Comparison of ENCODE assay signal across 18 cellular contexts in genomic region chr19:18735324-18735723, GRCh38. TPM values are rescaled to one million over a fixed set of nuclear protein-coding genes. Genes with fewer than 3 reads are reported as not detected.
DNase-seq lines count a peak whose midpoint lies in the region; ATAC-seq, FAIRE-seq and TF ChIP-seq lines count a peak whose summit lies in the region.
"Had no signal": no experiment of that assay in that cellular context is flagged by ENCODE, and none has a peak within 500 bp of the region (broad histone marks: within the 10 kb centered on the region; RNA-seq: fewer than 3 reads in every experiment).

No MANE protein-coding gene starts in this region.

- no peak overlapping the region for H2BK120ac ChIP-seq in H1 (replicated peaks; ENCODE audit: low read depth, low read length)

- CTCF ChIA-PET in H1 (lab: Charles Lee; ENCODE audit: partially characterized antibody): interaction anchor here (1.1 kb wide), 1 partner anchor 113 kb away, joined by 3 read pairs; no protein-coding TSS in a partner anchor
- CTCF ChIA-PET in activated CD8-positive, alpha-beta T cell treated with anti-CD3 and anti-CD28 coated beads for 36 hours (lab: Charles Lee): interaction anchor here (1.4 to 1.9 kb wide), 2 partner anchors 112 to 131 kb away, joined by 3 to 6 read pairs; no protein-coding TSS in a partner anchor

- H3K4me3 Mint-ChIP-seq in activated CD8-positive, alpha-beta T cell treated with anti-CD3 and anti-CD28 coated beads for 36 hours: no peak overlapping the region

- peaks cover 1% of the 10 kb centered on the region; the same call in 1 of the 2 replicates for H3K79me1 ChIP-seq in H1 (ENCODE audit: low read depth, low read length)

- TF ChIP-seq CTCF in BE2C (IDR thresholded peaks at IDR 0.05; ENCODE audit: low read depth, low read length) (no peak), H1 (IDR thresholded peaks at IDR 0.05; ENCODE audit: control extremely low read depth in 1 of 3, insufficient read depth in 1 of 3, low read depth in 1 of 3, low read length in 3 of 3) (no peak)
- no peak for TF ChIP-seq CTCF in activated CD8-positive, alpha-beta T cell treated with anti-CD3 and anti-CD28 coated beads for 36 hours (IDR thresholded peaks at IDR 0.05)

- 0 out of 2 replicates have a peak overlapping the region, but pooled peaks have one; percentile 24 for H2AK5ac ChIP-seq in H1 (ENCODE audit: low read depth, low read length)

- H3K4ac ChIP-seq in H1 (replicated peaks; ENCODE audit: insufficient read length, low read depth, low read length): no peak overlapping the region

- no peak overlapping the region for H2BK12ac ChIP-seq in H1 (ENCODE audit: low read depth, low read length)

- no peak overlapping the region for H2BK20ac ChIP-seq in H1 (ENCODE audit: low read length)

- H3K14ac ChIP-seq in H1 (ENCODE audit: insufficient read length): no peak overlapping the region

- H4K91ac ChIP-seq in H1 (replicated peaks; ENCODE audit: insufficient read length, low read length): no peak overlapping the region

- no peak overlapping the region for H3K27ac Mint-ChIP-seq in activated CD8-positive, alpha-beta T cell treated with anti-CD3 and anti-CD28 coated beads for 36 hours

- 98% methylated on average over 11 of the region's 14 CpGs; no CpG with 5 or more reads in 1 of the 2 experiments for WGBS in H1 (ENCODE audit: extremely low coverage in 1 of 2, insufficient coverage in 1 of 2, insufficient read length in 1 of 2, insufficient replicate concordance in 2 of 2, low coverage in 1 of 2, low lambda C conversion rate in 2 of 2, missing lambda C conversion rate in 1 of 2), 2 experiments

- no peak for FAIRE-seq in H1 (lab: Jason Lieb, UNC)

- no peak overlapping the region for H3K18ac ChIP-seq in H1 (ENCODE audit: extremely low read depth, low read length)

- no peak overlapping the region for H3K23ac ChIP-seq in H1 (ENCODE audit: insufficient read length)

- H3K4me2 ChIP-seq in H1 (ENCODE audit: insufficient read depth in 1 of 2, low read depth in 2 of 2, low read length in 2 of 2): no peak overlapping the region

- no peaks in the 10 kb centered on the region for H3K23me2 ChIP-seq in H1 (ENCODE audit: low read depth, low read length)

- TF ChIP-seq RAD21 in H1 (IDR thresholded peaks at IDR 0.05 in 1 of 2, conservative IDR thresholded peaks at IDR 0.05 in 1 of 2; ENCODE audit: low read depth in 2 of 2, low read length in 2 of 2): no peak

- ATAC-seq in GM21528 (IDR thresholded peaks at IDR 0.05; ENCODE audit: low FRiP score, unreplicated experiment): no peak
- ATAC-seq in activated CD8-positive, alpha-beta T cell treated with anti-CD3 and anti-CD28 coated beads for 36 hours: no peak
- ATAC-seq in HG02938 (IDR thresholded peaks at IDR 0.05; ENCODE audit: unreplicated experiment): no peak

- no peaks in the 10 kb centered on the region for H3K79me2 ChIP-seq in H1 (ENCODE audit: control insufficient read depth in 1 of 2, insufficient read depth in 2 of 2, low read length in 2 of 2)

- H3K4me1 ChIP-seq in BE2C (peaks cover 50% of the 10 kb centered on the region), H1 (replicated peaks in 1 of 4; ENCODE audit: control insufficient read depth in 3 of 4, insufficient read depth in 4 of 4, low read length in 3 of 4) (peaks cover 0 to 3% (median 0%) of the 10 kb centered on the region in 4 experiments; a peak in 1 of 7 replicates)

- H3K9me3 ChIP-seq in BE2C (no peaks in the 10 kb centered on the region), H1 (ENCODE audit: insufficient read depth in 2 of 2, low read depth in 1 of 2, low read length in 1 of 2) (no peaks in the 10 kb centered on the region)
- H3K9me3 ChIP-seq: SJSA1 had no signal

- no peak overlapping the region for H2BK5ac ChIP-seq in H1 (ENCODE audit: low read depth, low read length)

- H4K8ac ChIP-seq in H1 (ENCODE audit: extremely low read depth, insufficient read depth, low read length): no peak overlapping the region

- H3K27me3 Mint-ChIP-seq in activated CD8-positive, alpha-beta T cell treated with anti-CD3 and anti-CD28 coated beads for 36 hours: no peaks in the 10 kb centered on the region

- peaks cover 5% of the 10 kb centered on the region for H3K4me1 Mint-ChIP-seq in activated CD8-positive, alpha-beta T cell treated with anti-CD3 and anti-CD28 coated beads for 36 hours (ENCODE audit: low read depth)

- TF ChIP-seq POLR2A in H1 (IDR thresholded peaks at IDR 0.05; ENCODE audit: control extremely low read depth in 1 of 2, low read depth in 2 of 2, low read length in 2 of 2): no peak

- DNase-seq in BE2C (peak; percentile 98), COLO668 (lab: John Stamatoyannopoulos, UW; ENCODE audit: unreplicated experiment) (peak; percentile 75), NCI-H2171 treated with DMSO at 0.1 percent for 48 hours (lab: John Stamatoyannopoulos, UW) (peak; percentile 70), H1 (ENCODE audit: low read depth in 1 of 2, low spot score in 2 of 2) (no peak)
- DNase-seq in stimulated activated CD4-positive, alpha-beta T cell treated with anti-CD3 and anti-CD28 coated beads, Interleukin-4, amount 100 ng/mL, for 24 hours: no peak
- DNase-seq in activated CD8-positive, alpha-beta T cell treated with anti-CD3 and anti-CD28 coated beads for 36 hours: no peak
- DNase-seq: COR-L47, GOT3, Karpas-422, MM.1S, NCI-H146, OCI-M1 had no signal

- H3K9me3 Mint-ChIP-seq in activated CD8-positive, alpha-beta T cell treated with anti-CD3 and anti-CD28 coated beads for 36 hours: no peaks in the 10 kb centered on the region

- no peaks in the 10 kb centered on the region for H3K27me3 ChIP-seq in BE2C
- no peaks in the 10 kb centered on the region for H3K27me3 ChIP-seq in H1 (replicated peaks in 1 of 4; ENCODE audit: control insufficient read depth in 3 of 4, extremely low read depth in 1 of 4, insufficient read depth in 3 of 4, low read length in 3 of 4)
- H3K27me3 ChIP-seq: SJSA1 had no signal

- peaks cover 2 to 8% of the 10 kb centered on the region in 2 experiments for H4K20me1 ChIP-seq in H1 (replicated peaks in 1 of 2; ENCODE audit: control insufficient read depth in 1 of 2, insufficient read depth in 2 of 2, low read length in 2 of 2)

- TF ChIP-seq EP300 in H1 (IDR thresholded peaks at IDR 0.05; ENCODE audit: borderline replicate concordance in 1 of 2, low read depth in 2 of 2, low read length in 2 of 2): no peak

- H3K4me3 ChIP-seq in BE2C (ENCODE audit: low read depth, low read length) (no peak overlapping the region), H1 (ENCODE audit: extremely low read depth in 1 of 4, insufficient read depth in 2 of 4, low read depth in 3 of 4, low read length in 4 of 4) (no peak overlapping the region)
- H3K4me3 ChIP-seq: SJSA1 had no signal

- no peak overlapping the region for H3K56ac ChIP-seq in H1 (replicated peaks; ENCODE audit: insufficient read length, low read depth, low read length)

- intact Hi-C loops in activated CD8-positive, alpha-beta T cell treated with anti-CD3 and anti-CD28 coated beads for 36 hours (cut with micrococcal nuclease): no loop called here

- no peak overlapping the region for H2BK15ac ChIP-seq in H1 (ENCODE audit: low read length)

- H3K27ac ChIP-seq in H1 (ENCODE audit: low read depth, low read length): no peak overlapping the region
- H3K27ac ChIP-seq: RWPE1, SJSA1 had no signal

- no peaks in the 10 kb centered on the region for H3K36me3 Mint-ChIP-seq in activated CD8-positive, alpha-beta T cell treated with anti-CD3 and anti-CD28 coated beads for 36 hours (ENCODE audit: low read depth)

- POLR2A ChIA-PET in H1 (lab: Charles Lee; ENCODE audit: partially characterized antibody): interaction anchor here (0.6 kb wide), 1 partner anchor 39 kb away, joined by 3 read pairs; no protein-coding TSS in a partner anchor
- POLR2A ChIA-PET in activated CD8-positive, alpha-beta T cell treated with anti-CD3 and anti-CD28 coated beads for 36 hours (lab: Charles Lee): no interaction called here

- H3K36me3 ChIP-seq in BE2C (no peaks in the 10 kb centered on the region), H1 (ENCODE audit: control insufficient read depth in 2 of 4, insufficient read depth in 4 of 4, low read length in 3 of 4) (no peaks in the 10 kb centered on the region)
- H3K36me3 ChIP-seq: SJSA1 had no signal

- no peak overlapping the region for H3K9ac ChIP-seq in H1 (replicated peaks in 1 of 4; ENCODE audit: extremely low read depth in 1 of 4, low read depth in 3 of 4, low read length in 3 of 4)

- H2AFZ ChIP-seq in H1 (ENCODE audit: low read length): no peak overlapping the region

- H4K5ac ChIP-seq in H1 (ENCODE audit: insufficient read length, low read depth, low read length): no peak overlapping the region

TF ChIP-seq in H1, 55 proteins besides CTCF, POLR2A, EP300 and RAD21 (continues in another document):
- TF ChIP-seq POLR2AphosphoS5 (IDR thresholded peaks at IDR 0.05; ENCODE audit: low read depth, low read length) (no peak), SP2 (IDR thresholded peaks at IDR 0.05; ENCODE audit: low read length) (no peak), CHD1 (IDR thresholded peaks at IDR 0.05; ENCODE audit: low read depth, low read length) (no peak)

RNA-seq across cellular contexts. Expression of gene CRTC1, which starts 51.8 kb away (rescaled TPM):
- polyA plus RNA-seq in BE2C (2012; ENCODE audit: insufficient read depth, insufficient read length, low read depth): 23.7 TPM
- 8.5 TPM in 2 replicates for total RNA-seq in H1 (2021; fragmentation: NEBNext Ultra II Directional; extraction: Animal tissue kit (Norgen Biotek cat#: 25700))
- polyA plus RNA-seq in H1 (2011; rRNA removed): 2.9 and 6.5 TPM in 2 replicates
- polyA plus RNA-seq in H1 (2011; cell fraction: cytosol; rRNA removed): 2.7 TPM
- polyA plus RNA-seq in H1 (2011; cell fraction: nucleus; rRNA removed): 18.3 TPM
- polyA plus RNA-seq in H1 (2012, experiment 1 of 2): 4.4 to 9.8 TPM (median 8.1 TPM) in 4 replicates
- 4.9 TPM for polyA plus RNA-seq in H1 (2012, experiment 2 of 2)
- 8.8 TPM for polyA plus RNA-seq in H1 (2013, experiment 1 of 2)
- polyA plus RNA-seq in H1 (2013, experiment 2 of 2): 7.7 TPM
- 0.71 and 1.8 TPM in 2 replicates for polyA minus RNA-seq in H1 (2011; rRNA and poly(A)+ RNA removed)
- polyA minus RNA-seq in H1 (2011; cell fraction: cytosol; rRNA and poly(A)+ RNA removed): 4.7 TPM
- 6.3 TPM for polyA minus RNA-seq in H1 (2011; cell fraction: nucleus; rRNA and poly(A)+ RNA removed)
- total RNA-seq in activated CD8-positive, alpha-beta T cell treated with anti-CD3 and anti-CD28 coated beads for 36 hours: 1 to 10 TPM; 4.4 to 4.5 TPM

RNA-seq across cellular contexts. Expression of gene COMP, which starts 55.8 kb away (rescaled TPM):
- 1.2 TPM for polyA plus RNA-seq in BE2C (2012; ENCODE audit: insufficient read depth, insufficient read length, low read depth)
- 0.17 and 0.25 TPM in 2 replicates for total RNA-seq in H1 (2021; fragmentation: NEBNext Ultra II Directional; extraction: Animal tissue kit (Norgen Biotek cat#: 25700))
- 0.17 and 0.35 TPM in 2 replicates for polyA plus RNA-seq in H1 (2011; rRNA removed)
- polyA plus RNA-seq in H1 (2011; cell fraction: cytosol; rRNA removed): 0.37 TPM
- polyA plus RNA-seq in H1 (2011; cell fraction: nucleus; rRNA removed): 0.91 TPM
- polyA plus RNA-seq in H1 (2012, experiment 1 of 2): 0.09 to 0.24 TPM (median 0.16 TPM) in 3 of 4 replicates, not detected in the other
- 0.09 TPM for polyA plus RNA-seq in H1 (2012, experiment 2 of 2)
- polyA plus RNA-seq in H1 (2013, experiment 1 of 2): 0.16 TPM
- 0.15 TPM for polyA plus RNA-seq in H1 (2013, experiment 2 of 2)
- polyA minus RNA-seq in H1 (2011; rRNA and poly(A)+ RNA removed): 0.19 and 0.29 TPM in 2 replicates
- not detected for polyA minus RNA-seq in H1 (2011; cell fraction: cytosol; rRNA and poly(A)+ RNA removed)
- polyA minus RNA-seq in H1 (2011; cell fraction: nucleus; rRNA and poly(A)+ RNA removed): not detected
- total RNA-seq in activated CD8-positive, alpha-beta T cell treated with anti-CD3 and anti-CD28 coated beads for 36 hours: not detected
- total RNA-seq: Daoy, NCI-H460, SJSA1 had no signal

Comparison
In these comparisons a context has a peak if more than half of its experiments do, and no peak if none do; other contexts are left out.
1. DNase-seq: peak in BE2C (single experiment), COLO668 (single experiment) and NCI-H2171 treated with DMSO at 0.1 percent for 48 hours (single experiment); none in H1 (0 of 2), stimulated activated CD4-positive, alpha-beta T cell treated with anti-CD3 and anti-CD28 coated beads, Interleukin-4, amount 100 ng/mL, for 24 hours (single experiment) and activated CD8-positive, alpha-beta T cell treated with anti-CD3 and anti-CD28 coated beads for 36 hours (single experiment).